Comparison of ENCODE assay signal across 1 cellular context in the genomic region with DNA sequence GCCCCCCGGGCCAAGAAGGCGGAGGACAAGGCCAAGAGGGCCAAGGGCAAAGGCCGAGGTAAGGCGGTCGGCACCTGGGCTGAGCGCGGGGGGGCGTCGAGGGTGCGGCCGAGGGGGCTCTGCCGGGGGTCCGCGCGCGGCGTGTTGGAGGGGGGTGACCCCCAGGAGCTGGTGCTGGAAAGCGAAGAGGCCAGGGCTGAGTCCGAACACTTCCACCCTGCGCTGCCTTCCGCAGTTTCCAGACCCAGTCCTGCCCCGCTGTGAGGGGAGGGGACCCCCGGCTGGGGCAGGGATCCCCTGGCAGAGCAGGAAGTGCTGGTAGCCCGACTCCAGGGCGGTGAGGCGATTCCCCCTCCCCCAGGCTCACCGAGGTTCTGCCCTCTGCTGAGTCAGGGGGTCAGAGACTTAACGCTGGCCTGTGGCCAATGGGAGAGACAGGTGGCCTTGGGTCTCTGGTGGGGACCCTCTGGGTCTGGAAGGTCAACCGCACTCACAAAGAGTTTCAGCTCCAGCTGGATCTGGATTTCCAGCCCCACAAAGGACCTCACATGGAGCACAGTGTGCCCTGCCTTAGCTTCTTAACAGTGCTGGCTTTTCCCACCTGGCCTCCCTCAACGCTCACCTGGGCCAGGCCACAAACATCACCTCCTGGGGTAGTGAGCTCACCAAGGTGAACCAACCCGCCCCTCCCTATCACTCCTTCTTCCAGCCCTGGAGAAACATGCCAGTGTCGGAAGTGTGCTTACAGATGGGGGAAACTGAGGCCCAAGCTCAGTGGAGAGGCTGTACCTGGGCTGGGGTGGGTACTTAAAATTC.
TF ChIP-seq lines count a peak whose summit lies in the region.

No MANE protein-coding gene starts in this region.

TF ChIP-seq in HepG2, 621 proteins besides CTCF, POLR2A, EP300 and RAD21 (continued from another document and continues in another):
- TF ChIP-seq, protein P1, sequence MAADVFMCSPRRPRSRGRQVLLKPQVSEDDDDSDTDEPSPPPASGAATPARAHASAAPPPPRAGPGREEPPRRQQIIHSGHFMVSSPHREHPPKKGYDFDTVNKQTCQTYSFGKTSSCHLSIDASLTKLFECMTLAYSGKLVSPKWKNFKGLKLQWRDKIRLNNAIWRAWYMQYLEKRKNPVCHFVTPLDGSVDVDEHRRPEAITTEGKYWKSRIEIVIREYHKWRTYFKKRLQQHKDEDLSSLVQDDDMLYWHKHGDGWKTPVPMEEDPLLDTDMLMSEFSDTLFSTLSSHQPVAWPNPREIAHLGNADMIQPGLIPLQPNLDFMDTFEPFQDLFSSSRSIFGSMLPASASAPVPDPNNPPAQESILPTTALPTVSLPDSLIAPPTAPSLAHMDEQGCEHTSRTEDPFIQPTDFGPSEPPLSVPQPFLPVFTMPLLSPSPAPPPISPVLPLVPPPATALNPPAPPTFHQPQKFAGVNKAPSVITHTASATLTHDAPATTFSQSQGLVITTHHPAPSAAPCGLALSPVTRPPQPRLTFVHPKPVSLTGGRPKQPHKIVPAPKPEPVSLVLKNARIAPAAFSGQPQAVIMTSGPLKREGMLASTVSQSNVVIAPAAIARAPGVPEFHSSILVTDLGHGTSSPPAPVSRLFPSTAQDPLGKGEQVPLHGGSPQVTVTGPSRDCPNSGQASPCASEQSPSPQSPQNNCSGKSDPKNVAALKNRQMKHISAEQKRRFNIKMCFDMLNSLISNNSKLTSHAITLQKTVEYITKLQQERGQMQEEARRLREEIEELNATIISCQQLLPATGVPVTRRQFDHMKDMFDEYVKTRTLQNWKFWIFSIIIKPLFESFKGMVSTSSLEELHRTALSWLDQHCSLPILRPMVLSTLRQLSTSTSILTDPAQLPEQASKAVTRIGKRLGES (CRISPR knock-in tag; IDR thresholded peaks at IDR 0.05; ENCODE audit: borderline replicate concordance), result no peak
- TF ChIP-seq ZNF20 (CRISPR knock-in tag; IDR thresholded peaks at IDR 0.05) (no peak), PRMT3 (CRISPR knock-in tag; IDR thresholded peaks at IDR 0.05; ENCODE audit: borderline replicate concordance, low read depth) (no peak), ZNF598 (CRISPR knock-in tag; IDR thresholded peaks at IDR 0.05; ENCODE audit: borderline replicate concordance) (0 out of 2 replicates have a peak, but pooled peaks have one; percentile 38), ZNF780A (CRISPR knock-in tag; IDR thresholded peaks at IDR 0.05) (no peak), HOXD1 (CRISPR knock-in tag; IDR thresholded peaks at IDR 0.05) (no peak), MIER3 (CRISPR knock-in tag; IDR thresholded peaks at IDR 0.05; ENCODE audit: borderline replicate concordance) (no peak), SRF (IDR thresholded peaks at IDR 0.05; ENCODE audit: low read depth, low read length) (no peak), AGO2 (optimal IDR thresholded peaks at IDR 0.05; ENCODE audit: low read depth, low read length) (peak; percentile 41), ZSCAN21 (CRISPR knock-in tag; IDR thresholded peaks at IDR 0.05; ENCODE audit: borderline replicate concordance) (no peak), RARG (CRISPR knock-in tag; IDR thresholded peaks at IDR 0.05; ENCODE audit: low read depth) (no peak), KAT2B (IDR thresholded peaks at IDR 0.05; ENCODE audit: borderline replicate concordance, low read depth, low read length) (no peak), ELF4 (CRISPR knock-in tag; IDR thresholded peaks at IDR 0.05; ENCODE audit: borderline replicate concordance) (no peak), ZSCAN29 (CRISPR knock-in tag; conservative IDR thresholded peaks at IDR 0.05) (no peak), ZNF724P (CRISPR knock-in tag; IDR thresholded peaks at IDR 0.05; ENCODE audit: borderline replicate concordance) (peak; percentile 62; the same call in 1 of the 2 replicates), PCBP1 (IDR thresholded peaks at IDR 0.05; ENCODE audit: borderline replicate concordance, low read depth, low read length) (no peak), CREM (IDR thresholded peaks at IDR 0.05) (no peak), CREM (CRISPR knock-in tag; IDR thresholded peaks at IDR 0.05) (no peak), ZNF768 (CRISPR knock-in tag; IDR thresholded peaks at IDR 0.05) (peak; percentile 50; the same call in 1 of the 2 replicates), SATB2 (CRISPR knock-in tag; IDR thresholded peaks at IDR 0.05) (no peak), ZBED4 (CRISPR knock-in tag; IDR thresholded peaks at IDR 0.05; ENCODE audit: borderline replicate concordance) (no peak), EHMT2 (IDR thresholded peaks at IDR 0.05; ENCODE audit: borderline replicate concordance, low read depth, low read length) (no peak), MAFG (CRISPR knock-in tag; IDR thresholded peaks at IDR 0.05) (peak; percentile 78), GATA4 (IDR thresholded peaks at IDR 0.05; ENCODE audit: borderline replicate concordance, low read depth) (no peak), ZFP82 (CRISPR knock-in tag; IDR thresholded peaks at IDR 0.05; ENCODE audit: borderline replicate concordance) (no peak), ZNF143 (CRISPR knock-in tag; IDR thresholded peaks at IDR 0.05) (no peak), NFRKB (IDR thresholded peaks at IDR 0.05) (no peak), NRL (CRISPR knock-in tag; IDR thresholded peaks at IDR 0.05; ENCODE audit: borderline replicate concordance) (no peak), GZF1 (CRISPR knock-in tag; IDR thresholded peaks at IDR 0.05) (no peak), ZSCAN30 (CRISPR knock-in tag; IDR thresholded peaks at IDR 0.05) (no peak), ZNF788 (CRISPR knock-in tag; IDR thresholded peaks at IDR 0.05; ENCODE audit: borderline replicate concordance) (peak; percentile 72; the same call in 1 of the 2 replicates), NR2C2 (CRISPR knock-in tag; IDR thresholded peaks at IDR 0.05; ENCODE audit: borderline replicate concordance) (peak; percentile 40; the same call in 1 of the 2 replicates), ZBTB21 (CRISPR knock-in tag; IDR thresholded peaks at IDR 0.05) (no peak), DMAP1 (CRISPR knock-in tag; IDR thresholded peaks at IDR 0.05) (no peak), ZGPAT (CRISPR knock-in tag; IDR thresholded peaks at IDR 0.05) (peak; percentile 58; the same call in 1 of the 2 replicates), POGZ (CRISPR knock-in tag; IDR thresholded peaks at IDR 0.05) (no peak), ZNF337 (CRISPR knock-in tag; IDR thresholded peaks at IDR 0.05; ENCODE audit: borderline replicate concordance, low read depth) (no peak), ARHGAP35 (CRISPR knock-in tag; IDR thresholded peaks at IDR 0.05; ENCODE audit: borderline replicate concordance) (no peak), SSRP1 (CRISPR knock-in tag; IDR thresholded peaks at IDR 0.05) (no peak), POLR2AphosphoS2 (IDR thresholded peaks at IDR 0.05; ENCODE audit: low read depth, low read length) (no peak)
- TF ChIP-seq, protein P2, sequence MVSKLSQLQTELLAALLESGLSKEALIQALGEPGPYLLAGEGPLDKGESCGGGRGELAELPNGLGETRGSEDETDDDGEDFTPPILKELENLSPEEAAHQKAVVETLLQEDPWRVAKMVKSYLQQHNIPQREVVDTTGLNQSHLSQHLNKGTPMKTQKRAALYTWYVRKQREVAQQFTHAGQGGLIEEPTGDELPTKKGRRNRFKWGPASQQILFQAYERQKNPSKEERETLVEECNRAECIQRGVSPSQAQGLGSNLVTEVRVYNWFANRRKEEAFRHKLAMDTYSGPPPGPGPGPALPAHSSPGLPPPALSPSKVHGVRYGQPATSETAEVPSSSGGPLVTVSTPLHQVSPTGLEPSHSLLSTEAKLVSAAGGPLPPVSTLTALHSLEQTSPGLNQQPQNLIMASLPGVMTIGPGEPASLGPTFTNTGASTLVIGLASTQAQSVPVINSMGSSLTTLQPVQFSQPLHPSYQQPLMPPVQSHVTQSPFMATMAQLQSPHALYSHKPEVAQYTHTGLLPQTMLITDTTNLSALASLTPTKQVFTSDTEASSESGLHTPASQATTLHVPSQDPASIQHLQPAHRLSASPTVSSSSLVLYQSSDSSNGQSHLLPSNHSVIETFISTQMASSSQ (IDR thresholded peaks at IDR 0.05; ENCODE audit: low read depth), result no peak
- TF ChIP-seq, protein P2 (CRISPR knock-in tag; IDR thresholded peaks at IDR 0.05; ENCODE audit: borderline replicate concordance), result no peak
- TF ChIP-seq, protein P3, sequence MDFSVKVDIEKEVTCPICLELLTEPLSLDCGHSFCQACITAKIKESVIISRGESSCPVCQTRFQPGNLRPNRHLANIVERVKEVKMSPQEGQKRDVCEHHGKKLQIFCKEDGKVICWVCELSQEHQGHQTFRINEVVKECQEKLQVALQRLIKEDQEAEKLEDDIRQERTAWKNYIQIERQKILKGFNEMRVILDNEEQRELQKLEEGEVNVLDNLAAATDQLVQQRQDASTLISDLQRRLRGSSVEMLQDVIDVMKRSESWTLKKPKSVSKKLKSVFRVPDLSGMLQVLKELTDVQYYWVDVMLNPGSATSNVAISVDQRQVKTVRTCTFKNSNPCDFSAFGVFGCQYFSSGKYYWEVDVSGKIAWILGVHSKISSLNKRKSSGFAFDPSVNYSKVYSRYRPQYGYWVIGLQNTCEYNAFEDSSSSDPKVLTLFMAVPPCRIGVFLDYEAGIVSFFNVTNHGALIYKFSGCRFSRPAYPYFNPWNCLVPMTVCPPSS (IDR thresholded peaks at IDR 0.05), result no peak
- TF ChIP-seq, protein P4, sequence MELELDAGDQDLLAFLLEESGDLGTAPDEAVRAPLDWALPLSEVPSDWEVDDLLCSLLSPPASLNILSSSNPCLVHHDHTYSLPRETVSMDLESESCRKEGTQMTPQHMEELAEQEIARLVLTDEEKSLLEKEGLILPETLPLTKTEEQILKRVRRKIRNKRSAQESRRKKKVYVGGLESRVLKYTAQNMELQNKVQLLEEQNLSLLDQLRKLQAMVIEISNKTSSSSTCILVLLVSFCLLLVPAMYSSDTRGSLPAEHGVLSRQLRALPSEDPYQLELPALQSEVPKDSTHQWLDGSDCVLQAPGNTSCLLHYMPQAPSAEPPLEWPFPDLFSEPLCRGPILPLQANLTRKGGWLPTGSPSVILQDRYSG (CRISPR knock-in tag; IDR thresholded peaks at IDR 0.05), result no peak
- TF ChIP-seq, protein P5, sequence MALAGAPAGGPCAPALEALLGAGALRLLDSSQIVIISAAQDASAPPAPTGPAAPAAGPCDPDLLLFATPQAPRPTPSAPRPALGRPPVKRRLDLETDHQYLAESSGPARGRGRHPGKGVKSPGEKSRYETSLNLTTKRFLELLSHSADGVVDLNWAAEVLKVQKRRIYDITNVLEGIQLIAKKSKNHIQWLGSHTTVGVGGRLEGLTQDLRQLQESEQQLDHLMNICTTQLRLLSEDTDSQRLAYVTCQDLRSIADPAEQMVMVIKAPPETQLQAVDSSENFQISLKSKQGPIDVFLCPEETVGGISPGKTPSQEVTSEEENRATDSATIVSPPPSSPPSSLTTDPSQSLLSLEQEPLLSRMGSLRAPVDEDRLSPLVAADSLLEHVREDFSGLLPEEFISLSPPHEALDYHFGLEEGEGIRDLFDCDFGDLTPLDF (CRISPR knock-in tag; IDR thresholded peaks at IDR 0.05), result no peak
- TF ChIP-seq, protein P6, sequence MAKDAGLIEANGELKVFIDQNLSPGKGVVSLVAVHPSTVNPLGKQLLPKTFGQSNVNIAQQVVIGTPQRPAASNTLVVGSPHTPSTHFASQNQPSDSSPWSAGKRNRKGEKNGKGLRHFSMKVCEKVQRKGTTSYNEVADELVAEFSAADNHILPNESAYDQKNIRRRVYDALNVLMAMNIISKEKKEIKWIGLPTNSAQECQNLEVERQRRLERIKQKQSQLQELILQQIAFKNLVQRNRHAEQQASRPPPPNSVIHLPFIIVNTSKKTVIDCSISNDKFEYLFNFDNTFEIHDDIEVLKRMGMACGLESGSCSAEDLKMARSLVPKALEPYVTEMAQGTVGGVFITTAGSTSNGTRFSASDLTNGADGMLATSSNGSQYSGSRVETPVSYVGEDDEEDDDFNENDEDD (CRISPR knock-in tag; IDR thresholded peaks at IDR 0.05; ENCODE audit: borderline replicate concordance), result no peak
